12 cellular contexts compared by ENCODE assay signal in genomic region chr6:151847064-151847463, GRCh38. TPM values are rescaled to one million over a fixed set of nuclear protein-coding genes. Genes with fewer than 3 reads are reported as not detected.
A peak's percentile ranks its signal among the peaks of the same experiment; 100 is the strongest.
DNase-seq lines count a peak whose midpoint lies in the region; ATAC-seq and TF ChIP-seq lines count a peak whose summit lies in the region.
"Had no signal": no experiment of that assay in that cellular context is flagged by ENCODE, and none has a peak within 500 bp of the region (broad histone marks: within the 10 kb centered on the region; RNA-seq: fewer than 3 reads in every experiment).

No MANE protein-coding gene starts in this region.

- CTCF ChIA-PET in HEK293T (lab: Yijun Ruan, JAX): no interaction called here

- no peak overlapping the region for H3K27ac Mint-ChIP-seq in glutamatergic neuron (ENCODE audit: unreplicated experiment)
- H3K27ac Mint-ChIP-seq: CD4-positive, alpha-beta memory T cell; dendritic cell treated with granulocyte-macrophage colony-stimulating factor and Interleukin-4, amounts not matched to agents 40 ng/mL and 50 ng/mL, for 4 days; naive B cell had no signal

- POLR2A ChIA-PET in HEK293T (lab: Yijun Ruan, JAX): no interaction called here

- DNase-seq in A172 (ENCODE audit: low spot score) (peak; percentile 48), HEK293T (ENCODE audit: extremely low spot score) (peak; percentile 40), foreskin fibroblast (peak; percentile 38 to 79), glutamatergic neuron (no peak), mesenteric fat pad (ENCODE audit: low spot score) (no peak), NCI-H146 (lab: John Stamatoyannopoulos, UW) (no peak), NK-92 (lab: John Stamatoyannopoulos, UW; ENCODE audit: unreplicated experiment) (no peak)
- DNase-seq: CD4-positive, alpha-beta memory T cell; naive B cell; NCI-H510A had no signal

- ATAC-seq in SK-N-SH treated with all-trans-retinoic acid at 6 μM for 48 hours: 0 out of 3 replicates have a peak, but pooled peaks have one; percentile 44

- H3K4me1 Mint-ChIP-seq in glutamatergic neuron (ENCODE audit: low read depth, unreplicated experiment): no peaks in the 10 kb centered on the region
- H3K4me1 Mint-ChIP-seq: CD4-positive, alpha-beta memory T cell; naive B cell had no signal

- H3K27me3 Mint-ChIP-seq in glutamatergic neuron (ENCODE audit: unreplicated experiment): no peaks in the 10 kb centered on the region
- H3K27me3 Mint-ChIP-seq: CD4-positive, alpha-beta memory T cell; dendritic cell treated with granulocyte-macrophage colony-stimulating factor and Interleukin-4, amounts not matched to agents 40 ng/mL and 50 ng/mL, for 4 days had no signal

- H3K36me3 Mint-ChIP-seq in glutamatergic neuron (ENCODE audit: unreplicated experiment): no peaks in the 10 kb centered on the region
- H3K36me3 Mint-ChIP-seq: naive B cell had no signal

- no peak for TF ChIP-seq CTCF in foreskin fibroblast (IDR thresholded peaks at IDR 0.05; ENCODE audit: low read depth, low read length)
- TF ChIP-seq CTCF in glutamatergic neuron (IDR thresholded peaks at IDR 0.05; ENCODE audit: partially characterized antibody, unreplicated experiment): no peak

- no peak overlapping the region for H3K4me3 Mint-ChIP-seq in glutamatergic neuron (ENCODE audit: unreplicated experiment)
- H3K4me3 Mint-ChIP-seq: CD4-positive, alpha-beta memory T cell; dendritic cell treated with granulocyte-macrophage colony-stimulating factor and Interleukin-4, amounts not matched to agents 40 ng/mL and 50 ng/mL, for 4 days; naive B cell had no signal

- H3K4me3 ChIP-seq in foreskin fibroblast (ENCODE audit: low read depth in 1 of 2, low read length in 2 of 2): no peak overlapping the region

- H3K9me3 Mint-ChIP-seq in glutamatergic neuron (ENCODE audit: unreplicated experiment): no peaks in the 10 kb centered on the region
- H3K9me3 Mint-ChIP-seq: dendritic cell treated with granulocyte-macrophage colony-stimulating factor and Interleukin-4, amounts not matched to agents 40 ng/mL and 50 ng/mL, for 4 days had no signal

TF ChIP-seq in HEK293T, 16 proteins besides CTCF, POLR2A, EP300 and RAD21:
- TF ChIP-seq CTBP1 (IDR thresholded peaks at IDR 0.05; ENCODE audit: borderline replicate concordance) (no peak), ELF4 (IDR thresholded peaks at IDR 0.05) (no peak), BHLHE40 (IDR thresholded peaks at IDR 0.05; ENCODE audit: borderline replicate concordance) (no peak), NFRKB (IDR thresholded peaks at IDR 0.05) (no peak), TARDBP (IDR thresholded peaks at IDR 0.05) (no peak), ZNF384 (IDR thresholded peaks at IDR 0.05) (no peak), FOXK2 (IDR thresholded peaks at IDR 0.05) (no peak), LEF1 (IDR thresholded peaks at IDR 0.05; ENCODE audit: borderline replicate concordance) (no peak), FOXM1 (IDR thresholded peaks at IDR 0.05; ENCODE audit: borderline replicate concordance) (no peak), FOXA1 (IDR thresholded peaks at IDR 0.05) (no peak), SP1 (IDR thresholded peaks at IDR 0.05) (no peak), PKNOX1 (IDR thresholded peaks at IDR 0.05) (no peak), L3MBTL2 (conservative IDR thresholded peaks at IDR 0.05) (no peak), SUZ12 (IDR thresholded peaks at IDR 0.05) (no peak), HDGF (IDR thresholded peaks at IDR 0.05; ENCODE audit: borderline replicate concordance) (no peak), ARNT (IDR thresholded peaks at IDR 0.05) (no peak)
TF ChIP-seq in HEK293T: peak in this region for 0.

TF ChIP-seq in SK-N-SH treated with all-trans-retinoic acid at 6 μM for 48 hours, 23 proteins besides CTCF, POLR2A, EP300 and RAD21:
- TF ChIP-seq TCF4 (CRISPR knock-in tag; IDR thresholded peaks at IDR 0.05; ENCODE audit: borderline replicate concordance) (no peak), ZNF8 (CRISPR knock-in tag; IDR thresholded peaks at IDR 0.05) (no peak), SNAI2 (CRISPR knock-in tag; IDR thresholded peaks at IDR 0.05) (no peak), ISL1 (CRISPR knock-in tag; IDR thresholded peaks at IDR 0.05) (no peak), ZC3H10 (CRISPR knock-in tag; IDR thresholded peaks at IDR 0.05) (no peak), ZNF565 (CRISPR knock-in tag; conservative IDR thresholded peaks at IDR 0.05; ENCODE audit: low read depth) (no peak), GLIS3 (CRISPR knock-in tag; IDR thresholded peaks at IDR 0.05) (no peak), RARB (CRISPR knock-in tag; IDR thresholded peaks at IDR 0.05) (no peak), CREB5 (CRISPR knock-in tag; IDR thresholded peaks at IDR 0.05; ENCODE audit: low read depth) (no peak), PPARA (CRISPR knock-in tag; IDR thresholded peaks at IDR 0.05; ENCODE audit: borderline replicate concordance) (no peak), POU6F1 (CRISPR knock-in tag; IDR thresholded peaks at IDR 0.05; ENCODE audit: borderline replicate concordance, low read depth) (no peak)
TF ChIP-seq in SK-N-SH treated with all-trans-retinoic acid at 6 μM for 48 hours: peak in this region for 0.

RNA-seq across cellular contexts. Expression of gene ESR1, which starts 39.6 kb away (rescaled TPM):
- 0.02 TPM in 1 of 2 replicates, not detected in the other for total RNA-seq in A172 (2014; rRNA removed; shearing (Covaris generic))
- total RNA-seq in glutamatergic neuron (ENCODE audit: unreplicated experiment) (not detected), mesenteric fat pad (6.3 TPM)

Comparison
In these comparisons a context has a peak if more than half of its experiments do, and no peak if none do; other contexts are left out.
1. DNase-seq: peak in A172 (single experiment), HEK293T (single experiment) and foreskin fibroblast (2 of 2); none in glutamatergic neuron (single experiment), mesenteric fat pad (single experiment), NCI-H146 (single experiment) and NK-92 (single experiment).